ENCODE assay signal across 8 cellular contexts in genomic region chr12:103503546-103504480, GRCh38. TPM values are rescaled to one million over a fixed set of nuclear protein-coding genes. Genes with fewer than 3 reads are reported as not detected.
A peak's percentile ranks its signal among the peaks of the same experiment; 100 is the strongest.
DNase-seq lines count a peak whose midpoint lies in the region; ATAC-seq and TF ChIP-seq lines count a peak whose summit lies in the region.

No MANE protein-coding gene starts in this region.

- DNase-seq in CD1c-positive myeloid dendritic cell (ENCODE audit: extremely low spot score) (peak; percentile 42), HuH-7 (ENCODE audit: low spot score) (peak; percentile 41), epithelial cell of proximal tubule (ENCODE audit: low read depth) (no peak)
- peak; percentile 59 for DNase-seq in activated CD4-positive, alpha-beta T cell treated with anti-CD3 and anti-CD28 coated beads, Interleukin-2, amount 10 ng/mL, durations not matched to agents 7 days and 5 days
- peak; percentile 30 for DNase-seq in stimulated activated CD8-positive, alpha-beta memory T cell treated with anti-CD3 and anti-CD28 coated beads, Interleukin-4, amount 100 ng/mL, for 24 hours (ENCODE audit: low read depth)

- POLR2A ChIA-PET in activated CD4-positive, alpha-beta T cell treated with anti-CD3 and anti-CD28 coated beads, Interleukin-2, amount 10 ng/mL, durations not matched to agents 7 days and 5 days (lab: Charles Lee), result no interaction called here

- H3K27me3 Mint-ChIP-seq in activated CD4-positive, alpha-beta T cell treated with anti-CD3 and anti-CD28 coated beads, Interleukin-2, amount 10 ng/mL, durations not matched to agents 7 days and 5 days, result peaks cover 10% of the 10 kb centered on the region

- ATAC-seq in GM21786 (IDR thresholded peaks at IDR 0.05; ENCODE audit: unreplicated experiment) (no peak), GM21529 (IDR thresholded peaks at IDR 0.05; ENCODE audit: unreplicated experiment) (no peak), HG03095 (IDR thresholded peaks at IDR 0.05; ENCODE audit: unreplicated experiment) (no peak)

- H3K9me3 Mint-ChIP-seq in activated CD4-positive, alpha-beta T cell treated with anti-CD3 and anti-CD28 coated beads, Interleukin-2, amount 10 ng/mL, durations not matched to agents 7 days and 5 days, result no peaks in the 10 kb centered on the region

- peak; percentile 46 for TF ChIP-seq CTCF in epithelial cell of proximal tubule (conservative IDR thresholded peaks at IDR 0.05; ENCODE audit: low read depth, low read length)

- H3K4me1 Mint-ChIP-seq in activated CD4-positive, alpha-beta T cell treated with anti-CD3 and anti-CD28 coated beads, Interleukin-2, amount 10 ng/mL, durations not matched to agents 7 days and 5 days, result peaks cover 6% of the 10 kb centered on the region

- H3K4me3 ChIP-seq in epithelial cell of proximal tubule (ENCODE audit: low read depth, low read length), result no peak overlapping the region

- no peak overlapping the region for H3K4me3 Mint-ChIP-seq in activated CD4-positive, alpha-beta T cell treated with anti-CD3 and anti-CD28 coated beads, Interleukin-2, amount 10 ng/mL, durations not matched to agents 7 days and 5 days

- CTCF ChIA-PET in activated CD4-positive, alpha-beta T cell treated with anti-CD3 and anti-CD28 coated beads, Interleukin-2, amount 10 ng/mL, durations not matched to agents 7 days and 5 days (lab: Charles Lee), result no interaction called here

- no peaks in the 10 kb centered on the region for H3K36me3 Mint-ChIP-seq in activated CD4-positive, alpha-beta T cell treated with anti-CD3 and anti-CD28 coated beads, Interleukin-2, amount 10 ng/mL, durations not matched to agents 7 days and 5 days (ENCODE audit: low read depth)

- H3K27ac Mint-ChIP-seq in activated CD4-positive, alpha-beta T cell treated with anti-CD3 and anti-CD28 coated beads, Interleukin-2, amount 10 ng/mL, durations not matched to agents 7 days and 5 days, result no peak overlapping the region

RNA-seq across cellular contexts. Expression of gene C12orf42, which starts 8.0 kb away (rescaled TPM):
- total RNA-seq in activated CD4-positive, alpha-beta T cell treated with anti-CD3 and anti-CD28 coated beads, Interleukin-2, amount 10 ng/mL, durations not matched to agents 7 days and 5 days, result 1 to 10 TPM in 1 of 2 experiments, under 1 TPM in 1; 0.57 to 1.0 TPM
- total RNA-seq in epithelial cell of proximal tubule, result not detected in 2 replicates
